ENCODE assay signal across 14 cellular contexts in the genomic region with DNA sequence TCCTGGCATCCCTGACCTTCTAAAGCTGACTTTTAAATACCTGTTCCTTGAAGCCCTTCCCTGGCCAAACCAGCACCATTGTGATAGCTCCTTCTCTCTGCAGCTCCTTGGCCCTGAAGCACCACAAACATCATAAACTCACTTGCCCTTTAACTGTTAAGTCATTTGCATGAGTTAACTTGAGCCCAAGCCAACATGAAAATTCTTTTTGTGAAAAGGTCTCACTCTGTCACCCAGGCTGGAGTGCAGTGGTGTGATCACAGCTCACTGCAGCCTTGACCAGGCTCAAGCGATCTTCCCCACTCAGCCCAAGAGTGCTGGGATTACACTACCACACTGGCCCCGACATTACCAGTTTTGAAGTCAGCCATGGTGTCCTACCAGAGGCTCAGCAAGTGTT.
"Had no signal": no experiment of that assay in that cellular context is flagged by ENCODE, and none has a peak within 500 bp of the region (broad histone marks: within the 10 kb centered on the region; RNA-seq: fewer than 3 reads in every experiment).

No MANE protein-coding gene starts in this region.

- H3K4me1 ChIP-seq: colonic mucosa, foreskin keratinocyte, psoas muscle had no signal

- H3K27ac ChIP-seq: colonic mucosa, foreskin keratinocyte, hepatocyte, neutrophil, psoas muscle had no signal

- H3K27ac Mint-ChIP-seq: naive thymus-derived CD4-positive, alpha-beta T cell; nephron progenitor cell had no signal

- FAIRE-seq: endothelial cell of umbilical vein had no signal

- H3K79me2 ChIP-seq: hepatocyte had no signal

- H3K9me3 Mint-ChIP-seq: naive thymus-derived CD4-positive, alpha-beta T cell; nephron progenitor cell had no signal

- DNase-seq: colonic mucosa; dermis blood vessel endothelial cell; erythroblast; foreskin keratinocyte; naive thymus-derived CD4-positive, alpha-beta T cell; nephron progenitor cell; psoas muscle; retina; stimulated activated naive CD4-positive, alpha-beta T cell treated with Interleukin-2 at 50 U/mL for 16 hours; trophoblast cell had no signal

- ATAC-seq: foreskin keratinocyte; naive thymus-derived CD4-positive, alpha-beta T cell; psoas muscle; sciatic nerve had no signal

- H3K4me1 Mint-ChIP-seq: naive thymus-derived CD4-positive, alpha-beta T cell had no signal

- H3K9me3 ChIP-seq: colonic mucosa, neutrophil, psoas muscle had no signal

- H3K36me3 ChIP-seq: colonic mucosa, neutrophil had no signal

- H2AFZ ChIP-seq: hepatocyte had no signal

- H3K27me3 ChIP-seq: colonic mucosa, hepatocyte had no signal

- H3K4me3 ChIP-seq: colonic mucosa, hepatocyte, psoas muscle had no signal

- H3K4me3 Mint-ChIP-seq: naive thymus-derived CD4-positive, alpha-beta T cell; nephron progenitor cell had no signal

- H3K4me2 ChIP-seq: hepatocyte had no signal
